In genomic region chr14:100239840-100240724, GRCh38 we compare ENCODE assay signal across 8 cellular contexts. TPM values are rescaled to one million over a fixed set of nuclear protein-coding genes. Genes with fewer than 3 reads are reported as not detected.
DNase-seq lines count a peak whose midpoint lies in the region; ATAC-seq and TF ChIP-seq lines count a peak whose summit lies in the region.

No MANE protein-coding gene starts in this region.

- ATAC-seq in GM18907 (IDR thresholded peaks at IDR 0.05; ENCODE audit: unreplicated experiment), result peak; percentile 40
- peak; percentile 27 for ATAC-seq in HG03139 (IDR thresholded peaks at IDR 0.05; ENCODE audit: unreplicated experiment)
- peak; percentile 65 for ATAC-seq in left lobe of liver

- DNase-seq in AG08395 (ENCODE audit: low spot score) (peak; percentile 82), NCI-H345 (lab: John Stamatoyannopoulos, UW) (peak; percentile 87), coronary artery (ENCODE audit: low spot score) (peak; percentile 95), left lobe of liver (ENCODE audit: low spot score) (peak; percentile 92)
- DNase-seq in activated CD4-positive, alpha-beta T cell treated with anti-CD3 and anti-CD28 coated beads for 48 hours, result peak; percentile 90
- peak; percentile 86 for DNase-seq in stimulated activated CD4-positive, alpha-beta T cell treated with anti-CD3 and anti-CD28 coated beads, Interleukin-1b, Interleukin-23, amount 100 ng/mL, for 48 hours

- H3K4me3 ChIP-seq in coronary artery, result peak overlapping the region; percentile 94

- peak overlapping the region; percentile 97 to 98 for H3K27ac ChIP-seq in coronary artery

- TF ChIP-seq CTCF in coronary artery (IDR thresholded peaks at IDR 0.05), result peak; percentile 68

RNA-seq across cellular contexts. Expression of gene YY1, which starts 1.1 kb away (rescaled TPM):
- 34.2 TPM for total RNA-seq in left lobe of liver

Comparison
In these comparisons a context has a peak if more than half of its experiments do, and no peak if none do; other contexts are left out.
1. Peak in every context shown above with its lines: DNase-seq, ATAC-seq, H3K4me3 ChIP-seq and H3K27ac ChIP-seq.